Comparison of ENCODE assay signal across 1 cellular context in genomic region chr1:229341811-229342304, GRCh38.
TF ChIP-seq lines count a peak whose summit lies in the region.

No MANE protein-coding gene starts in this region.

TF ChIP-seq in A549, 52 proteins besides CTCF, POLR2A, EP300 and RAD21 (continued from another document):
- TF ChIP-seq USF2 (IDR thresholded peaks at IDR 0.05): no peak
- TF ChIP-seq JUNB (IDR thresholded peaks at IDR 0.05): no peak
- no peak for TF ChIP-seq FOSB (CRISPR knock-in tag; IDR thresholded peaks at IDR 0.05)
- no peak for TF ChIP-seq HOXA7 (CRISPR knock-in tag; IDR thresholded peaks at IDR 0.05)
- no peak for TF ChIP-seq ZC3H11A (IDR thresholded peaks at IDR 0.05)
- TF ChIP-seq SMC3 (IDR thresholded peaks at IDR 0.05): no peak
